Comparison of ENCODE assay signal across 14 cellular contexts in genomic region chr16:70692130-70692470, GRCh38. TPM values are rescaled to one million over a fixed set of nuclear protein-coding genes. Genes with fewer than 3 reads are reported as not detected.
DNase-seq lines count a peak whose midpoint lies in the region; ATAC-seq and TF ChIP-seq lines count a peak whose summit lies in the region.
"Had no signal": no experiment of that assay in that cellular context is flagged by ENCODE, and none has a peak within 500 bp of the region (broad histone marks: within the 10 kb centered on the region; RNA-seq: fewer than 3 reads in every experiment).

No MANE protein-coding gene starts in this region.

- peak overlapping the region; percentile 31 for H2BK12ac ChIP-seq in trophoblast cell (ENCODE audit: low read length)

- H3K79me2 ChIP-seq in SK-N-SH (ENCODE audit: insufficient read depth): no peaks in the 10 kb centered on the region
- H3K79me2 ChIP-seq in fibroblast of lung (ENCODE audit: control insufficient read depth, insufficient read depth, low read length): no peaks in the 10 kb centered on the region
- peaks cover 4% of the 10 kb centered on the region for H3K79me2 ChIP-seq in trophoblast cell (ENCODE audit: control insufficient read depth, insufficient read depth, low read length, poor library complexity)

- H4K12ac ChIP-seq in trophoblast cell (ENCODE audit: low read depth, low read length): no peak overlapping the region

- no peak overlapping the region for H2BK5ac ChIP-seq in trophoblast cell (ENCODE audit: low read depth, low read length, poor library complexity)

- H3F3A ChIP-seq in SK-N-SH (replicated peaks; ENCODE audit: insufficient read depth): peaks cover 12% of the 10 kb centered on the region

- no peak overlapping the region for H3K14ac ChIP-seq in trophoblast cell (ENCODE audit: low read length)

- TF ChIP-seq RAD21 in SK-N-SH (IDR thresholded peaks at IDR 0.05; ENCODE audit: low read length): no peak

- no peak for ATAC-seq in SK-N-SH treated with all-trans-retinoic acid at 6 μM for 48 hours
- ATAC-seq in T-cell (replicated peaks in 1 of 4): no peak
- ATAC-seq in GM21528 (IDR thresholded peaks at IDR 0.05; ENCODE audit: low FRiP score, unreplicated experiment): no peak
- ATAC-seq: stimulated activated naive CD8-positive, alpha-beta T cell treated with anti-CD3 and anti-CD28 coated beads, Interleukin-15, amount 100 ng/mL, for 72 hours had no signal

- peak overlapping the region; percentile 61 for H3K27ac Mint-ChIP-seq in type B pancreatic cell
- H3K27ac Mint-ChIP-seq in T-cell: no peak overlapping the region
- H3K27ac Mint-ChIP-seq: memory B cell; stimulated activated naive CD8-positive, alpha-beta T cell treated with anti-CD3 and anti-CD28 coated beads, Interleukin-15, amount 100 ng/mL, for 72 hours; T-helper 2 cell treated with Interferon-gamma antibody and Interleukin-4, amounts not matched to agents 5 μg/mL and 100 μg/mL, for 36 hours had no signal

- H3K9me3 Mint-ChIP-seq in type B pancreatic cell (no peaks in the 10 kb centered on the region), T-cell (no peaks in the 10 kb centered on the region)
- H3K9me3 Mint-ChIP-seq: memory B cell; stimulated activated naive CD8-positive, alpha-beta T cell treated with anti-CD3 and anti-CD28 coated beads, Interleukin-15, amount 100 ng/mL, for 72 hours; T-helper 2 cell treated with Interferon-gamma antibody and Interleukin-4, amounts not matched to agents 5 μg/mL and 100 μg/mL, for 36 hours had no signal

- CTCF ChIA-PET in SK-N-SH (lab: Yijun Ruan, JAX) (interaction anchor here (1.0 to 2.4 kb wide), 5 partner anchors 17 to 79 kb away, joined by 4 to 12 read pairs (median 4); no protein-coding TSS in a partner anchor), T-cell (lab: Charles Lee) (no interaction called here)

- H2AK5ac ChIP-seq in trophoblast cell (ENCODE audit: low read length): peak overlapping the region; percentile 29

- TF ChIP-seq EP300 in SK-N-SH (IDR thresholded peaks at IDR 0.05; ENCODE audit: borderline replicate concordance in 1 of 2, low read depth in 1 of 2, low read length in 1 of 2): no peak

- H2BK120ac ChIP-seq in trophoblast cell (ENCODE audit: insufficient read depth, low read length, poor library complexity): peak overlapping the region; percentile 50

- H3K23ac ChIP-seq in trophoblast cell (ENCODE audit: low read length): no peak overlapping the region

- no peaks in the 10 kb centered on the region for H3K9me2 ChIP-seq in SK-N-SH

- H3K4ac ChIP-seq in trophoblast cell (ENCODE audit: low read depth, low read length): no peak overlapping the region

- POLR2A ChIA-PET in SK-N-SH (lab: Yijun Ruan, JAX): interaction anchor here (0.7 to 1.6 kb wide), 3 partner anchors 11 to 929 kb away, joined by 3 to 4 read pairs (median 4); no protein-coding TSS in a partner anchor
- POLR2A ChIA-PET in T-cell (lab: Charles Lee): no interaction called here

- H3K9me3 ChIP-seq in SK-N-SH (no peaks in the 10 kb centered on the region), fibroblast of lung (ENCODE audit: control insufficient read depth, insufficient read depth, low read depth, low read length) (no peaks in the 10 kb centered on the region), trophoblast cell (ENCODE audit: insufficient read depth, low read depth, low read length) (no peaks in the 10 kb centered on the region)

- H3K4me2 ChIP-seq in SK-N-SH (peak overlapping the region; percentile 74), fibroblast of lung (ENCODE audit: extremely low read depth, insufficient read depth, low read length) (no peak overlapping the region), trophoblast cell (ENCODE audit: low read length) (no peak overlapping the region)

- WGBS in SK-N-SH (ENCODE audit: low lambda C conversion rate): 33% methylated on average over 1 of the region's 3 CpGs
- no CpG with 5 or more reads among the region's 3 CpGs for WGBS in trophoblast cell (ENCODE audit: extremely low coverage, insufficient coverage, insufficient read length)

- H4K20me1 ChIP-seq in SK-N-SH (ENCODE audit: insufficient read depth): no peaks in the 10 kb centered on the region
- no peaks in the 10 kb centered on the region for H4K20me1 ChIP-seq in fibroblast of lung (ENCODE audit: control insufficient read depth, extremely low read depth, insufficient read depth, low read length)

- H3K4me3 Mint-ChIP-seq in type B pancreatic cell: no peak overlapping the region
- no peak overlapping the region for H3K4me3 Mint-ChIP-seq in T-cell
- H3K4me3 Mint-ChIP-seq: memory B cell; stimulated activated naive CD8-positive, alpha-beta T cell treated with anti-CD3 and anti-CD28 coated beads, Interleukin-15, amount 100 ng/mL, for 72 hours; T-helper 2 cell treated with Interferon-gamma antibody and Interleukin-4, amounts not matched to agents 5 μg/mL and 100 μg/mL, for 36 hours had no signal

- no peaks in the 10 kb centered on the region for H3K36me3 ChIP-seq in SK-N-SH (replicated peaks in 1 of 2; ENCODE audit: control insufficient read depth in 1 of 2, insufficient read depth in 2 of 2, low read length in 1 of 2)
- H3K36me3 ChIP-seq in fibroblast of lung (ENCODE audit: control insufficient read depth, insufficient read depth, low read length): no peaks in the 10 kb centered on the region
- peaks cover 0 to 2% of the 10 kb centered on the region in 2 experiments for H3K36me3 ChIP-seq in trophoblast cell (ENCODE audit: control insufficient read depth in 1 of 2, insufficient read depth in 2 of 2, low read length in 2 of 2)

- H3K79me1 ChIP-seq in trophoblast cell (ENCODE audit: low read length): peaks cover 49% of the 10 kb centered on the region

- H3K27ac ChIP-seq in SK-N-SH (ENCODE audit: low read depth in 2 of 2, low read length in 1 of 2) (peak overlapping the region; percentile 88 to 98), fibroblast of lung (ENCODE audit: insufficient read depth, low read length) (peak overlapping the region; percentile 98), trophoblast cell (ENCODE audit: low read depth, low read length) (no peak overlapping the region)
- H3K27ac ChIP-seq: 22Rv1 had no signal

- no peak for TF ChIP-seq CTCF in SK-N-SH (IDR thresholded peaks at IDR 0.05)
- TF ChIP-seq CTCF in fibroblast of lung (conservative IDR thresholded peaks at IDR 0.05 in 1 of 2, IDR thresholded peaks at IDR 0.05 in 1 of 2; ENCODE audit: low read depth in 1 of 2, low read length in 2 of 2): no peak
- no peak for TF ChIP-seq CTCF in type B pancreatic cell (conservative IDR thresholded peaks at IDR 0.05)

- H3K36me3 Mint-ChIP-seq in type B pancreatic cell: no peaks in the 10 kb centered on the region
- H3K36me3 Mint-ChIP-seq in T-cell: peaks cover 8% of the 10 kb centered on the region

- peak overlapping the region; percentile 37 for H4K91ac ChIP-seq in trophoblast cell (ENCODE audit: low read depth, low read length)

- H3K4me3 ChIP-seq in SK-N-SH (ENCODE audit: low read depth in 2 of 2, low read length in 1 of 2) (no peak overlapping the region), fibroblast of lung (replicated peaks in 1 of 4; ENCODE audit: control extremely low read depth in 1 of 4, insufficient read depth in 1 of 4, low read depth in 3 of 4, low read length in 4 of 4) (no peak overlapping the region), trophoblast cell (ENCODE audit: low read depth, low read length) (no peak overlapping the region)

- H3K4me1 ChIP-seq in SK-N-SH (ENCODE audit: control insufficient read depth in 1 of 2, insufficient read depth in 2 of 2, low read depth in 1 of 2, low read length in 1 of 2) (peaks cover 64 to 100% of the 10 kb centered on the region in 2 experiments), fibroblast of lung (ENCODE audit: control insufficient read depth, extremely low read depth, insufficient read depth, low read length) (peaks cover 69% of the 10 kb centered on the region), trophoblast cell (ENCODE audit: control insufficient read depth in 1 of 2, insufficient read depth in 2 of 2, low read length in 2 of 2) (peaks cover 59 to 71% of the 10 kb centered on the region in 2 experiments)

- H3K27me3 ChIP-seq in SK-N-SH (ENCODE audit: insufficient read depth) (no peaks in the 10 kb centered on the region), fibroblast of lung (ENCODE audit: control insufficient read depth, insufficient read depth, low read length) (no peaks in the 10 kb centered on the region), trophoblast cell (ENCODE audit: insufficient read depth, low read length) (no peaks in the 10 kb centered on the region)

- no peak overlapping the region for H2AFZ ChIP-seq in SK-N-SH (ENCODE audit: low read depth)
- no peak overlapping the region for H2AFZ ChIP-seq in fibroblast of lung (ENCODE audit: low read length)
- no peak overlapping the region for H2AFZ ChIP-seq in trophoblast cell (ENCODE audit: insufficient read depth, low read length, poor library complexity)

- H3K9ac ChIP-seq in SK-N-SH (peak overlapping the region; percentile 81), fibroblast of lung (ENCODE audit: insufficient read depth, low read length) (peak overlapping the region; percentile 85), trophoblast cell (ENCODE audit: low read length) (no peak overlapping the region)

- H4K8ac ChIP-seq in trophoblast cell (ENCODE audit: low read depth, low read length): no peak overlapping the region

- H3K4me1 Mint-ChIP-seq in type B pancreatic cell (ENCODE audit: unreplicated experiment) (peaks cover 35% of the 10 kb centered on the region), T-cell (peaks cover 20 to 22% (median 21%) of the 10 kb centered on the region in 3 donors)

- peak overlapping the region; percentile 21 for H3K18ac ChIP-seq in trophoblast cell (ENCODE audit: low read length)

- no peak for DNase-seq in SK-N-SH
- no peak for DNase-seq in fibroblast of lung (ENCODE audit: low read depth in 2 of 2)
- DNase-seq in trophoblast cell: no peak
- no peak for DNase-seq in type B pancreatic cell (ENCODE audit: extremely low spot score, unreplicated experiment)
- DNase-seq in pons (ENCODE audit: low spot score): no peak
- DNase-seq in T-cell: no peak
- DNase-seq: GF-D8; stimulated activated naive CD8-positive, alpha-beta T cell treated with anti-CD3 and anti-CD28 coated beads, Interleukin-15, amount 100 ng/mL, for 72 hours had no signal

- no peaks in the 10 kb centered on the region for H3K27me3 Mint-ChIP-seq in type B pancreatic cell
- H3K27me3 Mint-ChIP-seq in T-cell: peaks cover 0 to 3% of the 10 kb centered on the region in 2 donors
- H3K27me3 Mint-ChIP-seq: stimulated activated naive CD8-positive, alpha-beta T cell treated with anti-CD3 and anti-CD28 coated beads, Interleukin-15, amount 100 ng/mL, for 72 hours had no signal

RNA-seq across cellular contexts. Expression of gene MTSS2, which starts 6.2 kb away (rescaled TPM):
- polyA plus RNA-seq in SK-N-SH (2012; rRNA removed) (41.3 and 54.1 TPM in 2 replicates), fibroblast of lung (90.4 and 131 TPM in 2 replicates)
- 25.3 and 37.7 TPM in 2 replicates for polyA plus RNA-seq in SK-N-SH (2012; cell fraction: cytosol; rRNA removed)
- polyA plus RNA-seq in SK-N-SH (2012; cell fraction: nucleus; rRNA removed): 114 and 150 TPM in 2 replicates
- total RNA-seq in fibroblast of lung (81.7 and 126 TPM in 2 replicates), type B pancreatic cell (ENCODE audit: low replicate concordance) (92.2 and 118 TPM in 2 replicates), T-cell (1 to 10 TPM; 2.2 to 7.1 (median 5.1) TPM)
- polyA plus RNA-seq in fibroblast of lung (2012): 128 and 258 TPM in 2 replicates
- polyA minus RNA-seq in fibroblast of lung (ENCODE audit: low replicate concordance): 86.5 and 259 TPM in 2 replicates
- polyA plus RNA-seq in trophoblast cell (2013): 164 and 171 TPM in 2 replicates

RNA-seq across cellular contexts. Expression of gene IL34, which starts 45.7 kb away (rescaled TPM):
- 0.18 and 0.19 TPM in 2 replicates for polyA plus RNA-seq in SK-N-SH (2012; rRNA removed)
- polyA plus RNA-seq in SK-N-SH (2012; cell fraction: cytosol; rRNA removed): 0.17 and 0.26 TPM in 2 replicates
- polyA plus RNA-seq in SK-N-SH (2012; cell fraction: nucleus; rRNA removed): 0.27 and 0.36 TPM in 2 replicates
- 5.1 and 5.4 TPM in 2 replicates for total RNA-seq in fibroblast of lung
- 0.45 and 0.70 TPM in 2 replicates for polyA plus RNA-seq in fibroblast of lung
- polyA plus RNA-seq in fibroblast of lung (2012): 0.81 and 1.0 TPM in 2 replicates
- polyA minus RNA-seq in fibroblast of lung (ENCODE audit: low replicate concordance): 0.94 and 2.4 TPM in 2 replicates
- polyA plus RNA-seq in trophoblast cell (2013): 0.15 and 0.18 TPM in 2 replicates
- 0.40 TPM in 1 of 2 replicates, not detected in the other for total RNA-seq in type B pancreatic cell (ENCODE audit: low replicate concordance)
- under 1 TPM in 3 of 5 donors, not detected in 2; 0.20 to 0.53 (median 0.45) TPM for total RNA-seq in T-cell
- total RNA-seq: OCI-LY7 had no signal

Comparison
In these comparisons a context has a peak if more than half of its experiments do, and no peak if none do; other contexts are left out.
1. RNA of gene MTSS2, which starts 6.2 kb away (total RNA-seq): 81.7 to 126 TPM in fibroblast of lung and 92.2 to 118 TPM in type B pancreatic cell; 2.2 to 7.1 TPM in T-cell; every median in the first group is over 10 times any median in the second.